29 cellular contexts compared by ENCODE assay signal in the genomic region with DNA sequence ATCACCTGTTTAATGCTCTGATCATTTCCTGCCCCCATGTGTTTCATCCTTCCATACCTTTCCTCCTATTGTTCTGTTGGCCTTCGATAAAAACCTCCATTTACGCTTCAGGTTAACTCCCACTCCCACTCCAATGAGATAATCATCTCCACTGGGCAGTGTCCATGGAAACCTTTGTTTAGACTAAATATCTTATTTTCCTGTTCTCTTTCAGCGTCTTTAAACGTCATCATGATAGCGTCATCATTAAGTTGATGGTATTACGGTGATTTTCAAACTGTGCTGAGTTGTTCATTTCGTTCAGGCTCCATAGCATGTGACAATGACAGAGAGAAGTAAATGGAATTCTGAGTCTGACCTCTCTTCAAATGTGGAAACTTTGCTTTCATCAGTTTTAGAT.
DNase-seq lines count a peak whose midpoint lies in the region.
"Had no signal": no experiment of that assay in that cellular context is flagged by ENCODE, and none has a peak within 500 bp of the region (broad histone marks: within the 10 kb centered on the region; RNA-seq: fewer than 3 reads in every experiment).

No MANE protein-coding gene starts in this region.

- no peaks in the 10 kb centered on the region for H3K9me3 ChIP-seq in CD8-positive, alpha-beta memory T cell (ENCODE audit: low read length)
- H3K9me3 ChIP-seq: colonic mucosa, esophagus squamous epithelium, gastrocnemius medialis, left ventricle myocardium inferior had no signal

- no peaks in the 10 kb centered on the region for H3K36me3 ChIP-seq in CD8-positive, alpha-beta memory T cell (ENCODE audit: insufficient read depth, low read length)
- H3K36me3 ChIP-seq: cardiac muscle cell, colonic mucosa, esophagus squamous epithelium, gastrocnemius medialis, left ventricle myocardium inferior had no signal

- DNase-seq in Caki2 (ENCODE audit: low read depth) (peak; percentile 35), NCI-H146 (lab: John Stamatoyannopoulos, UW) (peak; percentile 88), T1000 (lab: John Stamatoyannopoulos, UW) (peak; percentile 3), kidney tubule cell (ENCODE audit: low spot score) (peak; percentile 16), CD1c-positive myeloid dendritic cell (ENCODE audit: extremely low spot score) (no peak), glomerular visceral epithelial cell (ENCODE audit: extremely low spot score) (no peak), occipital lobe (lab: John Stamatoyannopoulos, UW) (no peak)
- DNase-seq in CD8-positive, alpha-beta memory T cell = no peak
- DNase-seq: activated CD4-positive, CD25-positive, alpha-beta regulatory T cell treated with anti-CD3 and anti-CD28 coated beads, Interleukin-2, amount 50 U/mL, for 72 hours; activated CD8-positive, alpha-beta T cell treated with anti-CD3 and anti-CD28 coated beads for 36 hours; activated naive CD4-positive, alpha-beta T cell treated with anti-CD3 and anti-CD28 coated beads, Interleukin-2, amount 50 U/mL, for 16 hours; amygdala; C1 segment of cervical spinal cord; colonic mucosa; esophagus squamous epithelium; gastrocnemius medialis; hippocampal formation; Karpas-422; left ventricle myocardium inferior; natural killer cell; NCI-H1694; NCI-H2171 treated with DMSO at 0.1 percent for 48 hours; NCI-H526 treated with DMSO at 0.1 percent for 48 hours; retina; stimulated activated CD4-positive, alpha-beta T cell treated with anti-CD3 and anti-CD28 coated beads, Interleukin-2, amount 100 ng/mL, for 24 hours had no signal

- H3K27me3 Mint-ChIP-seq in CD8-positive, alpha-beta memory T cell = no peaks in the 10 kb centered on the region
- H3K27me3 Mint-ChIP-seq: activated CD8-positive, alpha-beta T cell treated with anti-CD3 and anti-CD28 coated beads for 36 hours; activated T-helper 17 cell treated with anti-CD3 and anti-CD28 coated beads, Interleukin-2, amount 50 U/mL, for 72 hours had no signal

- in situ Hi-C loops in Caki2 (cut with HindIII; ENCODE audit: low pct_unique_long_range_greater_than_20kb, low sequenced_read_pairs) = no loop called here

- H3K9me3 Mint-ChIP-seq in CD8-positive, alpha-beta memory T cell = peaks cover 0 to 25% (median 3%) of the 10 kb centered on the region in 5 donors
- H3K9me3 Mint-ChIP-seq: T-helper 1 cell treated with Interleukin-12 subunit alpha and Interleukin-12 subunit beta and Interleukin-4 antibody, amounts not matched to agents 30 μg/mL and 1 μg/mL, for 36 hours had no signal

- no peak overlapping the region for H3K27ac Mint-ChIP-seq in CD8-positive, alpha-beta memory T cell
- H3K27ac Mint-ChIP-seq: activated CD8-positive, alpha-beta T cell treated with anti-CD3 and anti-CD28 coated beads for 36 hours; activated T-helper 17 cell treated with anti-CD3 and anti-CD28 coated beads, Interleukin-2, amount 50 U/mL, for 72 hours; natural killer cell; T-helper 1 cell treated with Interleukin-12 subunit alpha and Interleukin-12 subunit beta and Interleukin-4 antibody, amounts not matched to agents 30 μg/mL and 1 μg/mL, for 36 hours had no signal

- POLR2A ChIA-PET in CD8-positive, alpha-beta memory T cell (lab: Charles Lee) = no interaction called here

- no peaks in the 10 kb centered on the region for H3K27me3 ChIP-seq in CD8-positive, alpha-beta memory T cell (ENCODE audit: insufficient read depth, low read length, poor library complexity, severe bottlenecking)
- H3K27me3 ChIP-seq: cardiac muscle cell, colonic mucosa, esophagus squamous epithelium, gastrocnemius medialis had no signal

- H3K4me3 ChIP-seq in CD8-positive, alpha-beta memory T cell (ENCODE audit: low read length) = no peak overlapping the region
- H3K4me3 ChIP-seq: cardiac muscle cell, colonic mucosa, esophagus squamous epithelium, gastrocnemius medialis, left ventricle myocardium inferior, SK-N-MC had no signal

- no peaks in the 10 kb centered on the region for H3K4me1 Mint-ChIP-seq in CD8-positive, alpha-beta memory T cell
- H3K4me1 Mint-ChIP-seq: activated T-helper 17 cell treated with anti-CD3 and anti-CD28 coated beads, Interleukin-2, amount 50 U/mL, for 72 hours; natural killer cell had no signal

- H3K4me3 Mint-ChIP-seq in CD8-positive, alpha-beta memory T cell = no peak overlapping the region
- H3K4me3 Mint-ChIP-seq: activated CD8-positive, alpha-beta T cell treated with anti-CD3 and anti-CD28 coated beads for 36 hours; activated T-helper 17 cell treated with anti-CD3 and anti-CD28 coated beads, Interleukin-2, amount 50 U/mL, for 72 hours; natural killer cell; T-helper 1 cell treated with Interleukin-12 subunit alpha and Interleukin-12 subunit beta and Interleukin-4 antibody, amounts not matched to agents 30 μg/mL and 1 μg/mL, for 36 hours had no signal

- H3K4me1 ChIP-seq in CD8-positive, alpha-beta memory T cell (ENCODE audit: insufficient read depth, low read length) = no peaks in the 10 kb centered on the region
- H3K4me1 ChIP-seq: colonic mucosa, gastrocnemius medialis, left ventricle myocardium inferior had no signal

- CTCF ChIA-PET in CD8-positive, alpha-beta memory T cell (lab: Charles Lee) = no interaction called here

- no peaks in the 10 kb centered on the region for H3K36me3 Mint-ChIP-seq in CD8-positive, alpha-beta memory T cell
- H3K36me3 Mint-ChIP-seq: natural killer cell had no signal

- H3K27ac ChIP-seq in CD8-positive, alpha-beta memory T cell (ENCODE audit: low read depth, low read length) = no peak overlapping the region
- H3K27ac ChIP-seq: cardiac muscle cell, colonic mucosa, esophagus squamous epithelium, gastrocnemius medialis, left ventricle myocardium inferior, SK-N-MC had no signal

Comparison
In these comparisons a context has a peak if more than half of its experiments do, and no peak if none do; other contexts are left out.
1. DNase-seq: peak in Caki2 (single experiment), NCI-H146 (single experiment), T1000 (single experiment) and kidney tubule cell (single experiment); none in CD1c-positive myeloid dendritic cell (single experiment), glomerular visceral epithelial cell (single experiment), CD8-positive, alpha-beta memory T cell (0 of 5) and occipital lobe (single experiment).